1 cellular context compared by ENCODE assay signal in genomic region chr22:43812149-43812842, GRCh38.
TF ChIP-seq lines count a peak whose summit lies in the region.

EFCAB6 (minus strand) TSS chr22:43812305; CDS start chr22:43782318, 29,987 bp downstream.

TF ChIP-seq in H1, 55 proteins besides CTCF, POLR2A, EP300 and RAD21 (continued from another document):
- TF ChIP-seq TBP (IDR thresholded peaks at IDR 0.05; ENCODE audit: low read depth, low read length) (0 out of 2 replicates have a peak, but pooled peaks have one; percentile 46), TAF1 (IDR thresholded peaks at IDR 0.05; ENCODE audit: low read depth, low read length) (peak; percentile 67), CEBPB (IDR thresholded peaks at IDR 0.05; ENCODE audit: low read depth, low read length) (no peak), TAF7 (optimal IDR thresholded peaks at IDR 0.05; ENCODE audit: borderline replicate concordance, low read depth, low read length) (no peak), JUN (IDR thresholded peaks at IDR 0.05; ENCODE audit: low read depth, low read length) (no peak)
